ENCODE assay signal across 23 cellular contexts in genomic region chr1:30896905-30897304, GRCh38. TPM values are rescaled to one million over a fixed set of nuclear protein-coding genes. Genes with fewer than 3 reads are reported as not detected.
"Had no signal": no experiment of that assay in that cellular context is flagged by ENCODE, and none has a peak within 500 bp of the region (broad histone marks: within the 10 kb centered on the region; RNA-seq: fewer than 3 reads in every experiment).

No MANE protein-coding gene starts in this region.

- H3K4me3 Mint-ChIP-seq: activated CD8-positive, alpha-beta T cell treated with anti-CD3 and anti-CD28 coated beads, Interleukin-2, amount 10 ng/mL, durations not matched to agents 7 days and 5 days; activated naive CD8-positive, alpha-beta T cell treated with anti-CD3 and anti-CD28 coated beads, Interleukin-2, amount 10 ng/mL, durations not matched to agents 7 days and 5 days; T-cell had no signal

- H3K27ac Mint-ChIP-seq: activated CD8-positive, alpha-beta T cell treated with anti-CD3 and anti-CD28 coated beads, Interleukin-2, amount 10 ng/mL, durations not matched to agents 7 days and 5 days; activated naive CD8-positive, alpha-beta T cell treated with anti-CD3 and anti-CD28 coated beads, Interleukin-2, amount 10 ng/mL, durations not matched to agents 7 days and 5 days; T-cell had no signal

- H3K9me3 Mint-ChIP-seq: activated naive CD8-positive, alpha-beta T cell treated with anti-CD3 and anti-CD28 coated beads, Interleukin-2, amount 10 ng/mL, durations not matched to agents 7 days and 5 days; T-cell had no signal

- H3K9me3 ChIP-seq: body of pancreas had no signal

- DNase-seq: activated CD4-positive, alpha-beta T cell treated with anti-CD3 and anti-CD28 coated beads for 4 hours; activated CD4-positive, alpha-beta T cell treated with anti-CD3 and anti-CD28 coated beads, Interleukin-2, amount 50 U/mL, for 4 hours; activated CD8-positive, alpha-beta memory T cell treated with anti-CD3 and anti-CD28 coated beads, Interleukin-2, amount 50 U/mL, for 48 hours; activated CD8-positive, alpha-beta T cell treated with anti-CD3 and anti-CD28 coated beads, Interleukin-2, amount 10 ng/mL, durations not matched to agents 7 days and 5 days; activated naive CD4-positive, alpha-beta T cell treated with anti-CD3 and anti-CD28 coated beads, Interleukin-2, amount 50 U/mL, for 16 hours; activated naive CD8-positive, alpha-beta T cell treated with anti-CD3 and anti-CD28 coated beads, Interleukin-2, amount 10 ng/mL, durations not matched to agents 7 days and 5 days; activated T-cell treated with anti-CD3 and anti-CD28 coated beads, Interleukin-2, amount 50 U/mL, for 1 hour; aorta; body of pancreas; Karpas-422; MM.1S; NCI-H1105; NCI-H1694 treated with DMSO at 0.1 percent for 48 hours; NCI-H2029 treated with DMSO at 0.1 percent for 48 hours; NCI-H510A treated with DMSO at 0.1 percent for 48 hours; NK-92 treated with Interleukin-12 subunit alpha and Interleukin-12 subunit beta, amount 100 ng/mL, for 24 hours; RPMI8226; T-cell; T-helper 2 cell; T1000 had no signal

- H3K36me3 Mint-ChIP-seq: activated naive CD8-positive, alpha-beta T cell treated with anti-CD3 and anti-CD28 coated beads, Interleukin-2, amount 10 ng/mL, durations not matched to agents 7 days and 5 days; T-cell had no signal

- H3K4me1 Mint-ChIP-seq: activated naive CD8-positive, alpha-beta T cell treated with anti-CD3 and anti-CD28 coated beads, Interleukin-2, amount 10 ng/mL, durations not matched to agents 7 days and 5 days had no signal

- H3K4me3 ChIP-seq: body of pancreas, SK-N-MC had no signal

- H3K27me3 ChIP-seq: body of pancreas had no signal

- H3K27ac ChIP-seq: body of pancreas, SK-N-MC, VCaP had no signal

- FAIRE-seq: TTC549 had no signal

RNA-seq across cellular contexts. Expression of gene SDC3, which starts 11.7 kb away (rescaled TPM):
- total RNA-seq: activated CD8-positive, alpha-beta T cell treated with anti-CD3 and anti-CD28 coated beads, Interleukin-2, amount 10 ng/mL, durations not matched to agents 7 days and 5 days had no signal
